Comparison of ENCODE assay signal across 10 cellular contexts in genomic region chr11:46281374-46281831, GRCh38. TPM values are rescaled to one million over a fixed set of nuclear protein-coding genes. Genes with fewer than 3 reads are reported as not detected.
DNase-seq lines count a peak whose midpoint lies in the region; ATAC-seq and TF ChIP-seq lines count a peak whose summit lies in the region.
"Had no signal": no experiment of that assay in that cellular context is flagged by ENCODE, and none has a peak within 500 bp of the region (broad histone marks: within the 10 kb centered on the region; RNA-seq: fewer than 3 reads in every experiment).

No MANE protein-coding gene starts in this region.

- H3K4me2 ChIP-seq in Loucy (ENCODE audit: low read depth, low read length, poor library complexity, severe bottlenecking) (no peak overlapping the region), osteoblast (ENCODE audit: insufficient read depth, low read length) (peak overlapping the region; percentile 59)

- POLR2A ChIA-PET in Caco-2 (lab: Charles Lee), result interaction anchor here (0.6 kb wide), 1 partner anchor 17 kb away, joined by 4 read pairs; no protein-coding TSS in a partner anchor

- H3K27ac Mint-ChIP-seq in Caco-2 (ENCODE audit: unreplicated experiment), result peak overlapping the region; percentile 77
- H3K27ac Mint-ChIP-seq in endothelial cell (ENCODE audit: unreplicated experiment), result no peak overlapping the region
- no peak overlapping the region for H3K27ac Mint-ChIP-seq in activated T-cell treated with anti-CD3 and anti-CD28 coated beads, Interleukin-2, amount 50 U/mL, for 72 hours

- CTCF ChIA-PET in Caco-2 (lab: Charles Lee), result no interaction called here

- H3K27me3 Mint-ChIP-seq in Caco-2 (ENCODE audit: insufficient read depth, unreplicated experiment), result no peaks in the 10 kb centered on the region
- H3K27me3 Mint-ChIP-seq in endothelial cell (ENCODE audit: unreplicated experiment), result peaks cover 4% of the 10 kb centered on the region
- peaks cover 35% of the 10 kb centered on the region for H3K27me3 Mint-ChIP-seq in activated T-cell treated with anti-CD3 and anti-CD28 coated beads, Interleukin-2, amount 50 U/mL, for 72 hours (ENCODE audit: low read depth)

- H2AFZ ChIP-seq in Loucy (ENCODE audit: low read length) (peak overlapping the region; percentile 16; the same call in 1 of the 2 replicates), osteoblast (ENCODE audit: low read length) (no peak overlapping the region)

- peaks cover 36% of the 10 kb centered on the region for H3K4me1 ChIP-seq in Caco-2
- H3K4me1 ChIP-seq in Loucy (ENCODE audit: insufficient read depth, low read length, poor library complexity, severe bottlenecking), result peaks cover 6% of the 10 kb centered on the region
- peaks cover 46% of the 10 kb centered on the region for H3K4me1 ChIP-seq in osteoblast (ENCODE audit: insufficient read depth, low read length)

- no peak for DNase-seq in Caco-2
- peak; percentile 12 for DNase-seq in endothelial cell (ENCODE audit: low spot score)
- DNase-seq in osteoblast (ENCODE audit: insufficient read length, low spot score, missing footprints), result peak; percentile 77
- no peak for DNase-seq in activated T-cell treated with anti-CD3 and anti-CD28 coated beads, Interleukin-2, amount 50 U/mL, for 72 hours
- no peak for DNase-seq in NCI-H2107 treated with DMSO at 0.1 percent for 48 hours (lab: John Stamatoyannopoulos, UW; ENCODE audit: unreplicated experiment)
- DNase-seq in NCI-H748 treated with DMSO at 0.1 percent for 48 hours (lab: John Stamatoyannopoulos, UW), result no peak
- no peak for DNase-seq in NCI-H1930 (lab: John Stamatoyannopoulos, UW)
- DNase-seq: DMS153 had no signal

- no peaks in the 10 kb centered on the region for H3F3A ChIP-seq in Loucy (ENCODE audit: low read depth)

- peak overlapping the region; percentile 58 for H3K4me3 Mint-ChIP-seq in Caco-2 (ENCODE audit: unreplicated experiment)
- peak overlapping the region; percentile 54 for H3K4me3 Mint-ChIP-seq in endothelial cell (ENCODE audit: unreplicated experiment)
- no peak overlapping the region for H3K4me3 Mint-ChIP-seq in activated T-cell treated with anti-CD3 and anti-CD28 coated beads, Interleukin-2, amount 50 U/mL, for 72 hours

- H3K9me2 ChIP-seq in Loucy (replicated peaks; ENCODE audit: low read depth, low read length), result no peaks in the 10 kb centered on the region

- H3K9me3 Mint-ChIP-seq in Caco-2 (ENCODE audit: unreplicated experiment), result no peaks in the 10 kb centered on the region
- H3K9me3 Mint-ChIP-seq in endothelial cell (ENCODE audit: unreplicated experiment), result no peaks in the 10 kb centered on the region
- no peaks in the 10 kb centered on the region for H3K9me3 Mint-ChIP-seq in activated T-cell treated with anti-CD3 and anti-CD28 coated beads, Interleukin-2, amount 50 U/mL, for 72 hours

- H3K27me3 ChIP-seq in Caco-2 (replicated peaks; ENCODE audit: control insufficient read depth, insufficient read depth, low read length), result no peaks in the 10 kb centered on the region
- no peaks in the 10 kb centered on the region for H3K27me3 ChIP-seq in Loucy (ENCODE audit: insufficient read depth, low read length, poor library complexity, severe bottlenecking)
- no peaks in the 10 kb centered on the region for H3K27me3 ChIP-seq in osteoblast (ENCODE audit: insufficient read depth, low read length)
- H3K27me3 ChIP-seq: breast epithelium had no signal

- H4K20me1 ChIP-seq in Loucy (ENCODE audit: insufficient read depth, low read length, poor library complexity, severe bottlenecking) (no peaks in the 10 kb centered on the region), osteoblast (ENCODE audit: insufficient read depth, low read length) (peaks cover 56% of the 10 kb centered on the region)

- no TSS peak for BruUV-seq in Caco-2 (replicated peaks; lab: Mats Ljungman, UMichigan)

- peaks cover 4% of the 10 kb centered on the region for H3K36me3 ChIP-seq in Caco-2 (ENCODE audit: control insufficient read depth, insufficient read depth, low read length)
- no peaks in the 10 kb centered on the region for H3K36me3 ChIP-seq in Loucy (ENCODE audit: insufficient read depth, low read length)
- peaks cover 4% of the 10 kb centered on the region for H3K36me3 ChIP-seq in osteoblast (ENCODE audit: insufficient read depth, low read length)
- H3K36me3 ChIP-seq: breast epithelium had no signal

- TF ChIP-seq CTCF in Caco-2 (IDR thresholded peaks at IDR 0.05; ENCODE audit: insufficient read depth in 1 of 2, low read depth in 1 of 2, low read length in 1 of 2, severe bottlenecking in 1 of 2, unreplicated experiment in 1 of 2) (no peak), Loucy (conservative IDR thresholded peaks at IDR 0.05; ENCODE audit: low read length) (no peak), endothelial cell (IDR thresholded peaks at IDR 0.05; ENCODE audit: unreplicated experiment) (no peak), osteoblast (IDR thresholded peaks at IDR 0.05; ENCODE audit: extremely low read depth, low read depth, low read length) (no peak)

- H3K36me3 Mint-ChIP-seq in Caco-2 (ENCODE audit: insufficient read depth, unreplicated experiment), result peaks cover 19% of the 10 kb centered on the region
- peaks cover 3% of the 10 kb centered on the region for H3K36me3 Mint-ChIP-seq in endothelial cell (ENCODE audit: low read depth, unreplicated experiment)
- no peaks in the 10 kb centered on the region for H3K36me3 Mint-ChIP-seq in activated T-cell treated with anti-CD3 and anti-CD28 coated beads, Interleukin-2, amount 50 U/mL, for 72 hours (ENCODE audit: insufficient read depth in 2 of 2)

- H3K4me3 ChIP-seq in Caco-2 (ENCODE audit: low read depth, low read length) (no peak overlapping the region), Loucy (ENCODE audit: low read length, poor library complexity, severe bottlenecking) (no peak overlapping the region), osteoblast (ENCODE audit: insufficient read depth, low read length) (peak overlapping the region; percentile 27)
- H3K4me3 ChIP-seq: breast epithelium had no signal

- H3K79me2 ChIP-seq in Loucy (ENCODE audit: insufficient read depth, low read length) (no peaks in the 10 kb centered on the region), osteoblast (ENCODE audit: insufficient read depth, low read length) (peaks cover 86% of the 10 kb centered on the region)

- H3K9ac ChIP-seq in Loucy (ENCODE audit: low read depth, low read length, poor library complexity, severe bottlenecking), result no peak overlapping the region

- H3K4me1 Mint-ChIP-seq in Caco-2 (ENCODE audit: low read depth, unreplicated experiment) (peaks cover 37% of the 10 kb centered on the region), endothelial cell (ENCODE audit: unreplicated experiment) (peaks cover 35% of the 10 kb centered on the region)
- H3K4me1 Mint-ChIP-seq in activated T-cell treated with anti-CD3 and anti-CD28 coated beads, Interleukin-2, amount 50 U/mL, for 72 hours (ENCODE audit: low read depth), result peaks cover 11% of the 10 kb centered on the region

- peak overlapping the region; percentile 19 for H3K27ac ChIP-seq in osteoblast (ENCODE audit: low read depth, low read length)

- no peak for ATAC-seq in activated T-cell treated with anti-CD3 and anti-CD28 coated beads, Interleukin-2, amount 50 U/mL, for 72 hours (replicated peaks in 1 of 2)

- H3K9me3 ChIP-seq in Caco-2, result no peaks in the 10 kb centered on the region
- H3K9me3 ChIP-seq in Loucy (ENCODE audit: insufficient read depth, low read depth, low read length), result no peaks in the 10 kb centered on the region
- H3K9me3 ChIP-seq in osteoblast (ENCODE audit: low read depth, low read length), result no peaks in the 10 kb centered on the region
- H3K9me3 ChIP-seq: breast epithelium had no signal

- intact Hi-C loops in Caco-2 (cut with micrococcal nuclease; ENCODE audit: unreplicated experiment), result loop anchor here (1.0 kb wide), 1 partner anchor 9 kb away; no protein-coding TSS in a partner anchor

RNA-seq across cellular contexts. Expression of gene CREB3L1, which starts 3.9 kb away (rescaled TPM):
- total RNA-seq in Caco-2 (2022), result 24.9 and 29.5 TPM in 2 replicates
- 21.6 TPM for total RNA-seq in endothelial cell (ENCODE audit: unreplicated experiment)
- 30.1 and 33.3 TPM in 2 replicates for total RNA-seq in osteoblast
- total RNA-seq in activated T-cell treated with anti-CD3 and anti-CD28 coated beads, Interleukin-2, amount 50 U/mL, for 72 hours, result not detected

Comparison
In these comparisons a context has a peak if more than half of its experiments do, and no peak if none do; other contexts are left out.
1. DNase-seq: peak in endothelial cell (single experiment) and osteoblast (single experiment); none in Caco-2 (0 of 2), activated T-cell treated with anti-CD3 and anti-CD28 coated beads, Interleukin-2, amount 50 U/mL, for 72 hours (0 of 2), NCI-H2107 treated with DMSO at 0.1 percent for 48 hours (single experiment), NCI-H748 treated with DMSO at 0.1 percent for 48 hours (single experiment) and NCI-H1930 (0 of 2).
2. H3K4me3 Mint-ChIP-seq: peak in Caco-2 (single experiment) and endothelial cell (single experiment); none in activated T-cell treated with anti-CD3 and anti-CD28 coated beads, Interleukin-2, amount 50 U/mL, for 72 hours (0 of 2).
3. RNA of gene CREB3L1, which starts 3.9 kb away (total RNA-seq): 30.1 to 33.3 TPM in osteoblast, 24.9 to 29.5 TPM in Caco-2 and 21.6 TPM in endothelial cell (single experiment); not detected in activated T-cell treated with anti-CD3 and anti-CD28 coated beads, Interleukin-2, amount 50 U/mL, for 72 hours; every median in the first group is over 10 times any median in the second.